1 cellular context compared by ENCODE assay signal in the genomic region with DNA sequence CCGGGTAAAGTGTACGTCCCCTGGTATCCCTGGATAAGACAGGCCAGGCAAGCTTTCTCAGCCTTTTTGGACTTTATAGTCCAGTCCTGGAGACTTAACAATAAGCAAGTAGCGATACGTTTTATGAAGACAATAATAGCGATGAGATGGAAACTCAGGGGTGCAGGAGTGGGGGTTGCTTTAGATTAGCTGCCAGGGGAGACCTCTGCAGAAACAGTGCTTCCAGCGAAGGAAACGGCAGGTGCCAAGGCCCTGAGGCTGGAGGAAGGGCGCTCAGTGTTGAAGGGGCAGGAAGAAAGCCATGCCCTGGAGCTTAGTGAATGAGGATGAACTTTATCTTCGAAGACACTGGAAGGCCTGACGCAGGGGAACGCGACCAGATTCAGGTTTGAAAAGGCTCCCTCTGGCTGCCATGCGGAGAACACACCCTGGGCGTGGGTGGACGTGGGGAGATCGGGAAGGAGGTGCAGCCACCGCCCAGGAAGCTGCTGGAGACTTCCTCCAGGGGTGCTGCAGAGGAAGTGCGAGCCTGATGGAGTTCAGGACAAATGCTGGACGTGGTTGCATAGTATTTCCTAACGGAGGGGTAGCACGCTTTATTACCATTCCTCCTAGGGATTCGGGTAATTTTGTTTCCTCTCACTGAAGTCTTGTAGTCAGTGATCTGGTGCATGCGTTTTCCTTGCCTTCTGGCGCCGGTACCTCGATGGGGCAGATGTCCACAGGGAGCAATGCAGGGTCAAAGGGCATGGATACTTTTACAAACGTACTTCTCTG.
A peak's percentile ranks its signal among the peaks of the same experiment; 100 is the strongest.
TF ChIP-seq lines count a peak whose summit lies in the region.

No MANE protein-coding gene starts in this region.

TF ChIP-seq in HepG2, 621 proteins besides CTCF, POLR2A, EP300 and RAD21 (continues in another document):
- TF ChIP-seq U2AF1 (optimal IDR thresholded peaks at IDR 0.05; ENCODE audit: low read depth, low read length) (no peak), NR2F6 (IDR thresholded peaks at IDR 0.05) (peak; percentile 69), NR2F6 (CRISPR knock-in tag; IDR thresholded peaks at IDR 0.05) (peak; percentile 57; the same call in 1 of the 2 replicates), ZNF792 (CRISPR knock-in tag; IDR thresholded peaks at IDR 0.05) (peak; percentile 47; the same call in 1 of the 2 replicates), IKZF1 (IDR thresholded peaks at IDR 0.05) (no peak), KLF13 (CRISPR knock-in tag; IDR thresholded peaks at IDR 0.05) (no peak), SSRP1 (CRISPR knock-in tag; IDR thresholded peaks at IDR 0.05) (no peak; the same call in 1 of the 2 replicates), ZNF251 (CRISPR knock-in tag; IDR thresholded peaks at IDR 0.05) (no peak), HCFC1 (IDR thresholded peaks at IDR 0.05; ENCODE audit: low read depth, low read length) (no peak), HNF4A (CRISPR knock-in tag; IDR thresholded peaks at IDR 0.05) (no peak), KDM4B (CRISPR knock-in tag; IDR thresholded peaks at IDR 0.05) (peak; percentile 53; the same call in 1 of the 2 replicates), MAFF (IDR thresholded peaks at IDR 0.05; ENCODE audit: low read depth, low read length) (no peak), PCBP2 (optimal IDR thresholded peaks at IDR 0.05; ENCODE audit: low read depth, low read length, poor library complexity, severe bottlenecking) (no peak), FOXJ3 (CRISPR knock-in tag; IDR thresholded peaks at IDR 0.05; ENCODE audit: borderline replicate concordance) (no peak), NR1H2 (CRISPR knock-in tag; IDR thresholded peaks at IDR 0.05; ENCODE audit: borderline replicate concordance, low read depth) (no peak), ZNF430 (CRISPR knock-in tag; IDR thresholded peaks at IDR 0.05) (peak; percentile 60; the same call in 1 of the 2 replicates), SRSF1 (optimal IDR thresholded peaks at IDR 0.05; ENCODE audit: low read depth, low read length) (no peak), RELA (CRISPR knock-in tag; IDR thresholded peaks at IDR 0.05) (no peak), HMGA1 (CRISPR knock-in tag; conservative IDR thresholded peaks at IDR 0.05) (no peak), PHF20 (CRISPR knock-in tag; IDR thresholded peaks at IDR 0.05) (peak; percentile 65; the same call in 1 of the 2 replicates), HOXA5 (CRISPR knock-in tag; IDR thresholded peaks at IDR 0.05) (no peak), MXI1 (IDR thresholded peaks at IDR 0.05; ENCODE audit: borderline replicate concordance, low read depth, low read length) (peak; percentile 55; the same call in 1 of the 3 replicates), ZNF660 (CRISPR knock-in tag; IDR thresholded peaks at IDR 0.05; ENCODE audit: borderline replicate concordance, low read depth) (no peak), ZNF543 (CRISPR knock-in tag; IDR thresholded peaks at IDR 0.05) (no peak), HOXA7 (CRISPR knock-in tag; IDR thresholded peaks at IDR 0.05) (no peak), HHEX (CRISPR knock-in tag; IDR thresholded peaks at IDR 0.05) (no peak), SMARCE1 (IDR thresholded peaks at IDR 0.05; ENCODE audit: borderline replicate concordance) (no peak), FOXM1 (CRISPR knock-in tag; IDR thresholded peaks at IDR 0.05) (no peak), TMF1 (CRISPR knock-in tag; IDR thresholded peaks at IDR 0.05; ENCODE audit: low read depth) (0 out of 2 replicates have a peak, but pooled peaks have one; percentile 69)
- TF ChIP-seq, protein P1, sequence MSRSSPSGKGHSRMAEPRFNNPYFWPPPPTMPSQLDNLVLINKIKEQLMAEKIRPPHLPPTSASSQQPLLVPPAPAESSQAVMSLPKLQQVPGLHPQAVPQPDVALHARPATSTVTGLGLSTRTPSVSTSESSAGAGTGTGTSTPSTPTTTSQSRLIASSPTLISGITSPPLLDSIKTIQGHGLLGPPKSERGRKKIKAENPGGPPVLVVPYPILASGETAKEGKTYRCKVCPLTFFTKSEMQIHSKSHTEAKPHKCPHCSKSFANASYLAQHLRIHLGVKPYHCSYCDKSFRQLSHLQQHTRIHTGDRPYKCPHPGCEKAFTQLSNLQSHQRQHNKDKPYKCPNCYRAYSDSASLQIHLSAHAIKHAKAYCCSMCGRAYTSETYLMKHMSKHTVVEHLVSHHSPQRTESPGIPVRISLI (CRISPR knock-in tag; IDR thresholded peaks at IDR 0.05; ENCODE audit: borderline replicate concordance) = 0 out of 2 replicates have a peak, but pooled peaks have one; percentile 28
- TF ChIP-seq, protein P2, sequence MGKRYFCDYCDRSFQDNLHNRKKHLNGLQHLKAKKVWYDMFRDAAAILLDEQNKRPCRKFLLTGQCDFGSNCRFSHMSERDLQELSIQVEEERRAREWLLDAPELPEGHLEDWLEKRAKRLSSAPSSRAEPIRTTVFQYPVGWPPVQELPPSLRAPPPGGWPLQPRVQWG (CRISPR knock-in tag; IDR thresholded peaks at IDR 0.05; ENCODE audit: borderline replicate concordance, low read depth) = no peak
- TF ChIP-seq, protein P3, sequence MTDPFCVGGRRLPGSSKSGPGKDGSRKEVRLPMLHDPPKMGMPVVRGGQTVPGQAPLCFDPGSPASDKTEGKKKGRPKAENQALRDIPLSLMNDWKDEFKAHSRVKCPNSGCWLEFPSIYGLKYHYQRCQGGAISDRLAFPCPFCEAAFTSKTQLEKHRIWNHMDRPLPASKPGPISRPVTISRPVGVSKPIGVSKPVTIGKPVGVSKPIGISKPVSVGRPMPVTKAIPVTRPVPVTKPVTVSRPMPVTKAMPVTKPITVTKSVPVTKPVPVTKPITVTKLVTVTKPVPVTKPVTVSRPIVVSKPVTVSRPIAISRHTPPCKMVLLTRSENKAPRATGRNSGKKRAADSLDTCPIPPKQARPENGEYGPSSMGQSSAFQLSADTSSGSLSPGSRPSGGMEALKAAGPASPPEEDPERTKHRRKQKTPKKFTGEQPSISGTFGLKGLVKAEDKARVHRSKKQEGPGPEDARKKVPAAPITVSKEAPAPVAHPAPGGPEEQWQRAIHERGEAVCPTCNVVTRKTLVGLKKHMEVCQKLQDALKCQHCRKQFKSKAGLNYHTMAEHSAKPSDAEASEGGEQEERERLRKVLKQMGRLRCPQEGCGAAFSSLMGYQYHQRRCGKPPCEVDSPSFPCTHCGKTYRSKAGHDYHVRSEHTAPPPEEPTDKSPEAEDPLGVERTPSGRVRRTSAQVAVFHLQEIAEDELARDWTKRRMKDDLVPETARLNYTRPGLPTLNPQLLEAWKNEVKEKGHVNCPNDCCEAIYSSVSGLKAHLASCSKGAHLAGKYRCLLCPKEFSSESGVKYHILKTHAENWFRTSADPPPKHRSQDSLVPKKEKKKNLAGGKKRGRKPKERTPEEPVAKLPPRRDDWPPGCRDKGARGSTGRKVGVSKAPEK (CRISPR knock-in tag; IDR thresholded peaks at IDR 0.05; ENCODE audit: borderline replicate concordance) = no peak; the same call in 1 of the 2 replicates
- TF ChIP-seq, protein P4, sequence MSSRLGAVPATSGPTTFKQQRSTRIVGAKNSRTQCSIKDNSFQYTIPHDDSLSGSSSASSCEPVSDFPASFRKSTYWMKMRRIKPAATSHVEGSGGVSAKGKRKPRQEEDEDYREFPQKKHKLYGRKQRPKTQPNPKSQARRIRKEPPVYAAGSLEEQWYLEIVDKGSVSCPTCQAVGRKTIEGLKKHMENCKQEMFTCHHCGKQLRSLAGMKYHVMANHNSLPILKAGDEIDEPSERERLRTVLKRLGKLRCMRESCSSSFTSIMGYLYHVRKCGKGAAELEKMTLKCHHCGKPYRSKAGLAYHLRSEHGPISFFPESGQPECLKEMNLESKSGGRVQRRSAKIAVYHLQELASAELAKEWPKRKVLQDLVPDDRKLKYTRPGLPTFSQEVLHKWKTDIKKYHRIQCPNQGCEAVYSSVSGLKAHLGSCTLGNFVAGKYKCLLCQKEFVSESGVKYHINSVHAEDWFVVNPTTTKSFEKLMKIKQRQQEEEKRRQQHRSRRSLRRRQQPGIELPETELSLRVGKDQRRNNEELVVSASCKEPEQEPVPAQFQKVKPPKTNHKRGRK (CRISPR knock-in tag; IDR thresholded peaks at IDR 0.05) = no peak
- TF ChIP-seq, protein P5, sequence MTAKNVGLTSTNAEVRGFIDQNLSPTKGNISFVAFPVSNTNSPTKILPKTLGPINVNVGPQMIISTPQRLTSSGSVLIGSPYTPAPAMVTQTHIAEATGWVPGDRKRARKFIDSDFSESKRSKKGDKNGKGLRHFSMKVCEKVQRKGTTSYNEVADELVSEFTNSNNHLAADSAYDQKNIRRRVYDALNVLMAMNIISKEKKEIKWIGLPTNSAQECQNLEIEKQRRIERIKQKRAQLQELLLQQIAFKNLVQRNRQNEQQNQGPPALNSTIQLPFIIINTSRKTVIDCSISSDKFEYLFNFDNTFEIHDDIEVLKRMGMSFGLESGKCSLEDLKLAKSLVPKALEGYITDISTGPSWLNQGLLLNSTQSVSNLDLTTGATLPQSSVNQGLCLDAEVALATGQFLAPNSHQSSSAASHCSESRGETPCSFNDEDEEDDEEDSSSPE (CRISPR knock-in tag; IDR thresholded peaks at IDR 0.05) = peak; percentile 49; the same call in 1 of the 2 replicates
- TF ChIP-seq, protein P6, sequence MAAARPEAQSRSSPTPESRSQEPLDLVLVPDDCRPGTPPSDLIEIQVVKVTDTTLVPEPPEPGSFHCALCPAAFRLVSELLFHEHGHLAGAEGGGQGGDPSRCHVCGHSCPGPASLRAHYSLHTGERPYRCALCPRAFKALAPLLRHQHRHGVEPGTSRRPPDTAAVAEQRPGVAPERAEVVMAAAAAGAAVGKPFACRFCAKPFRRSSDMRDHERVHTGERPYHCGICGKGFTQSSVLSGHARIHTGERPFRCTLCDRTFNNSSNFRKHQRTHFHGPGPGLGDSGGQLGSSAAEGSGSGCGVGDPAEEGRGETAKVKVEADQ (CRISPR knock-in tag; IDR thresholded peaks at IDR 0.05; ENCODE audit: borderline replicate concordance) = no peak
- TF ChIP-seq, protein P7, sequence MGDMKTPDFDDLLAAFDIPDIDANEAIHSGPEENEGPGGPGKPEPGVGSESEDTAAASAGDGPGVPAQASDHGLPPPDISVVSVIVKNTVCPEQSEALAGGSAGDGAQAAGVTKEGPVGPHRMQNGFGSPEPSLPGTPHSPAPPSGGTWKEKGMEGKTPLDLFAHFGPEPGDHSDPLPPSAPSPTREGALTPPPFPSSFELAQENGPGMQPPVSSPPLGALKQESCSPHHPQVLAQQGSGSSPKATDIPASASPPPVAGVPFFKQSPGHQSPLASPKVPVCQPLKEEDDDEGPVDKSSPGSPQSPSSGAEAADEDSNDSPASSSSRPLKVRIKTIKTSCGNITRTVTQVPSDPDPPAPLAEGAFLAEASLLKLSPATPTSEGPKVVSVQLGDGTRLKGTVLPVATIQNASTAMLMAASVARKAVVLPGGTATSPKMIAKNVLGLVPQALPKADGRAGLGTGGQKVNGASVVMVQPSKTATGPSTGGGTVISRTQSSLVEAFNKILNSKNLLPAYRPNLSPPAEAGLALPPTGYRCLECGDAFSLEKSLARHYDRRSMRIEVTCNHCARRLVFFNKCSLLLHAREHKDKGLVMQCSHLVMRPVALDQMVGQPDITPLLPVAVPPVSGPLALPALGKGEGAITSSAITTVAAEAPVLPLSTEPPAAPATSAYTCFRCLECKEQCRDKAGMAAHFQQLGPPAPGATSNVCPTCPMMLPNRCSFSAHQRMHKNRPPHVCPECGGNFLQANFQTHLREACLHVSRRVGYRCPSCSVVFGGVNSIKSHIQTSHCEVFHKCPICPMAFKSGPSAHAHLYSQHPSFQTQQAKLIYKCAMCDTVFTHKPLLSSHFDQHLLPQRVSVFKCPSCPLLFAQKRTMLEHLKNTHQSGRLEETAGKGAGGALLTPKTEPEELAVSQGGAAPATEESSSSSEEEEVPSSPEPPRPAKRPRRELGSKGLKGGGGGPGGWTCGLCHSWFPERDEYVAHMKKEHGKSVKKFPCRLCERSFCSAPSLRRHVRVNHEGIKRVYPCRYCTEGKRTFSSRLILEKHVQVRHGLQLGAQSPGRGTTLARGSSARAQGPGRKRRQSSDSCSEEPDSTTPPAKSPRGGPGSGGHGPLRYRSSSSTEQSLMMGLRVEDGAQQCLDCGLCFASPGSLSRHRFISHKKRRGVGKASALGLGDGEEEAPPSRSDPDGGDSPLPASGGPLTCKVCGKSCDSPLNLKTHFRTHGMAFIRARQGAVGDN (CRISPR knock-in tag; IDR thresholded peaks at IDR 0.05) = peak; percentile 98
- TF ChIP-seq, protein P8, sequence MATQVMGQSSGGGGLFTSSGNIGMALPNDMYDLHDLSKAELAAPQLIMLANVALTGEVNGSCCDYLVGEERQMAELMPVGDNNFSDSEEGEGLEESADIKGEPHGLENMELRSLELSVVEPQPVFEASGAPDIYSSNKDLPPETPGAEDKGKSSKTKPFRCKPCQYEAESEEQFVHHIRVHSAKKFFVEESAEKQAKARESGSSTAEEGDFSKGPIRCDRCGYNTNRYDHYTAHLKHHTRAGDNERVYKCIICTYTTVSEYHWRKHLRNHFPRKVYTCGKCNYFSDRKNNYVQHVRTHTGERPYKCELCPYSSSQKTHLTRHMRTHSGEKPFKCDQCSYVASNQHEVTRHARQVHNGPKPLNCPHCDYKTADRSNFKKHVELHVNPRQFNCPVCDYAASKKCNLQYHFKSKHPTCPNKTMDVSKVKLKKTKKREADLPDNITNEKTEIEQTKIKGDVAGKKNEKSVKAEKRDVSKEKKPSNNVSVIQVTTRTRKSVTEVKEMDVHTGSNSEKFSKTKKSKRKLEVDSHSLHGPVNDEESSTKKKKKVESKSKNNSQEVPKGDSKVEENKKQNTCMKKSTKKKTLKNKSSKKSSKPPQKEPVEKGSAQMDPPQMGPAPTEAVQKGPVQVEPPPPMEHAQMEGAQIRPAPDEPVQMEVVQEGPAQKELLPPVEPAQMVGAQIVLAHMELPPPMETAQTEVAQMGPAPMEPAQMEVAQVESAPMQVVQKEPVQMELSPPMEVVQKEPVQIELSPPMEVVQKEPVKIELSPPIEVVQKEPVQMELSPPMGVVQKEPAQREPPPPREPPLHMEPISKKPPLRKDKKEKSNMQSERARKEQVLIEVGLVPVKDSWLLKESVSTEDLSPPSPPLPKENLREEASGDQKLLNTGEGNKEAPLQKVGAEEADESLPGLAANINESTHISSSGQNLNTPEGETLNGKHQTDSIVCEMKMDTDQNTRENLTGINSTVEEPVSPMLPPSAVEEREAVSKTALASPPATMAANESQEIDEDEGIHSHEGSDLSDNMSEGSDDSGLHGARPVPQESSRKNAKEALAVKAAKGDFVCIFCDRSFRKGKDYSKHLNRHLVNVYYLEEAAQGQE (IDR thresholded peaks at IDR 0.05; ENCODE audit: borderline replicate concordance in 1 of 2, low read depth in 1 of 2, low read length in 2 of 2) = no peak
- TF ChIP-seq, protein P9, sequence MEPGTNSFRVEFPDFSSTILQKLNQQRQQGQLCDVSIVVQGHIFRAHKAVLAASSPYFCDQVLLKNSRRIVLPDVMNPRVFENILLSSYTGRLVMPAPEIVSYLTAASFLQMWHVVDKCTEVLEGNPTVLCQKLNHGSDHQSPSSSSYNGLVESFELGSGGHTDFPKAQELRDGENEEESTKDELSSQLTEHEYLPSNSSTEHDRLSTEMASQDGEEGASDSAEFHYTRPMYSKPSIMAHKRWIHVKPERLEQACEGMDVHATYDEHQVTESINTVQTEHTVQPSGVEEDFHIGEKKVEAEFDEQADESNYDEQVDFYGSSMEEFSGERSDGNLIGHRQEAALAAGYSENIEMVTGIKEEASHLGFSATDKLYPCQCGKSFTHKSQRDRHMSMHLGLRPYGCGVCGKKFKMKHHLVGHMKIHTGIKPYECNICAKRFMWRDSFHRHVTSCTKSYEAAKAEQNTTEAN (CRISPR knock-in tag; conservative IDR thresholded peaks at IDR 0.05) = no peak; the same call in 1 of the 2 replicates
- TF ChIP-seq, protein P10, sequence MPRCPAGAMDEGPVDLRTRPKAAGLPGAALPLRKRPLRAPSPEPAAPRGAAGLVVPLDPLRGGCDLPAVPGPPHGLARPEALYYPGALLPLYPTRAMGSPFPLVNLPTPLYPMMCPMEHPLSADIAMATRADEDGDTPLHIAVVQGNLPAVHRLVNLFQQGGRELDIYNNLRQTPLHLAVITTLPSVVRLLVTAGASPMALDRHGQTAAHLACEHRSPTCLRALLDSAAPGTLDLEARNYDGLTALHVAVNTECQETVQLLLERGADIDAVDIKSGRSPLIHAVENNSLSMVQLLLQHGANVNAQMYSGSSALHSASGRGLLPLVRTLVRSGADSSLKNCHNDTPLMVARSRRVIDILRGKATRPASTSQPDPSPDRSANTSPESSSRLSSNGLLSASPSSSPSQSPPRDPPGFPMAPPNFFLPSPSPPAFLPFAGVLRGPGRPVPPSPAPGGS (CRISPR knock-in tag; IDR thresholded peaks at IDR 0.05) = no peak
